Comparison of ENCODE assay signal across 8 cellular contexts in genomic region chr17:63600569-63601438, GRCh38. TPM values are rescaled to one million over a fixed set of nuclear protein-coding genes. Genes with fewer than 3 reads are reported as not detected.
DNase-seq lines count a peak whose midpoint lies in the region; ATAC-seq, FAIRE-seq and TF ChIP-seq lines count a peak whose summit lies in the region.

TACO1 (plus strand) TSS chr17:63600895; CDS start chr17:63601084, 189 bp downstream.

- H3K9me3 Mint-ChIP-seq in WTC11 (no peaks in the 10 kb centered on the region), immature natural killer cell (no peaks in the 10 kb centered on the region)

- peak within 1 kb of the TSS; percentile 95 for H3K9ac ChIP-seq in smooth muscle cell (ENCODE audit: low read depth)

- no peaks in the 10 kb centered on the region for H3F3A ChIP-seq in smooth muscle cell (ENCODE audit: low read depth)

- CTCF ChIA-PET in AG04449 (lab: Yijun Ruan, JAX) (interaction anchor here (1.1 to 4.7 kb wide), 7 partner anchors 10 to 194 kb away, joined by 3 to 74 read pairs (median 6); no protein-coding TSS in a partner anchor), WTC11 (lab: Charles Lee) (interaction anchor here (1.1 to 4.8 kb wide), 7 partner anchors 11 to 194 kb away, joined by 3 to 30 read pairs (median 4); partner anchors contain the start of gene MAP3K3)

- H3K36me3 ChIP-seq in bronchial epithelial cell (ENCODE audit: control insufficient read depth, insufficient read depth, low read length), result peaks cover 5% of the 10 kb centered on the region
- no peaks in the 10 kb centered on the region for H3K36me3 ChIP-seq in smooth muscle cell (ENCODE audit: low read depth)

- no peaks in the 10 kb centered on the region for H3K9me3 ChIP-seq in smooth muscle cell (replicated peaks; ENCODE audit: low read depth)

- ATAC-seq in GM18907 (IDR thresholded peaks at IDR 0.05; ENCODE audit: unreplicated experiment), result peak; percentile 93
- ATAC-seq in HG03159 (IDR thresholded peaks at IDR 0.05; ENCODE audit: unreplicated experiment), result peak; percentile 82
- peak; percentile 96 for ATAC-seq in WTC11

- peak within 1 kb of the TSS; percentile 84 for H3K4me3 Mint-ChIP-seq in WTC11
- peak within 1 kb of the TSS; percentile 90 to 95 (median 93) for H3K4me3 Mint-ChIP-seq in immature natural killer cell

- no peaks in the 10 kb centered on the region for H3K27me3 ChIP-seq in bronchial epithelial cell (ENCODE audit: control insufficient read depth, insufficient read depth, low read length)
- no peaks in the 10 kb centered on the region for H3K27me3 ChIP-seq in smooth muscle cell (ENCODE audit: low read depth)

- no peaks in the 10 kb centered on the region for H3K27me3 Mint-ChIP-seq in WTC11 (ENCODE audit: low read depth)
- peaks cover 3 to 7% (median 5%) of the 10 kb centered on the region in 3 donors for H3K27me3 Mint-ChIP-seq in immature natural killer cell (ENCODE audit: low read depth in 3 of 3)

- peak within 1 kb of the TSS; percentile 95 for H2AFZ ChIP-seq in smooth muscle cell (ENCODE audit: low read depth)

- peak within 1 kb of the TSS; percentile 36 for H3K27ac ChIP-seq in smooth muscle cell (ENCODE audit: low read depth)

- H4K20me1 ChIP-seq in smooth muscle cell (ENCODE audit: low read depth), result no peaks in the 10 kb centered on the region

- H3K4me1 Mint-ChIP-seq in WTC11, result peaks cover 9% of the 10 kb centered on the region
- peaks cover 43 to 49% of the 10 kb centered on the region in 2 donors for H3K4me1 Mint-ChIP-seq in immature natural killer cell

- WGBS in smooth muscle cell (ENCODE audit: low lambda C conversion rate), result 3% methylated on average over 38 of the region's 61 CpGs

- peaks cover 12% of the 10 kb centered on the region for H3K79me2 ChIP-seq in smooth muscle cell (ENCODE audit: low read depth)

- H3K4me3 ChIP-seq in AG04449 (ENCODE audit: low read depth, low read length) (peak within 1 kb of the TSS; percentile 89), bronchial epithelial cell (ENCODE audit: low read depth, low read length) (peak within 1 kb of the TSS; percentile 88), smooth muscle cell (peak within 1 kb of the TSS; percentile 85)

- DNase-seq in AG04449 (ENCODE audit: low read depth, low spot score) (peak; percentile 26), NCI-H2227 treated with DMSO at 0.1 percent for 48 hours (lab: John Stamatoyannopoulos, UW) (peak; percentile 87), WTC11 (ENCODE audit: low spot score) (peak; percentile 83), bronchial epithelial cell (ENCODE audit: low read depth) (peak; percentile 47), immature natural killer cell (peak; percentile 68 to 73 (median 72)), smooth muscle cell (lab: John Stamatoyannopoulos, UW; ENCODE audit: unreplicated experiment) (peak; percentile 19)

- H3K27ac Mint-ChIP-seq in WTC11, result peak within 1 kb of the TSS; percentile 89
- peak within 1 kb of the TSS; percentile 88 to 96 (median 92) for H3K27ac Mint-ChIP-seq in immature natural killer cell

- POLR2A ChIA-PET in AG04449 (lab: Yijun Ruan, JAX), result interaction anchor here (0.7 to 1.7 kb wide), 3 partner anchors 113 to 175 kb away, joined by 3 to 4 read pairs (median 3); no protein-coding TSS in a partner anchor
- POLR2A ChIA-PET in WTC11 (lab: Charles Lee), result interaction anchor here (1.1 kb wide), 1 partner anchor 15 kb away, joined by 3 read pairs; no protein-coding TSS in a partner anchor

- no peak for TF ChIP-seq CTCF in AG04449 (IDR thresholded peaks at IDR 0.05; ENCODE audit: insufficient read depth, low read length, missing control alignments)
- no peak for TF ChIP-seq CTCF in WTC11 (IDR thresholded peaks at IDR 0.05)
- TF ChIP-seq CTCF in bronchial epithelial cell (IDR thresholded peaks at IDR 0.05; ENCODE audit: insufficient read depth, low read length, severe bottlenecking), result no peak
- TF ChIP-seq CTCF in smooth muscle cell (IDR thresholded peaks at IDR 0.05; ENCODE audit: borderline replicate concordance, insufficient read depth, poor library complexity, severe bottlenecking), result no peak

- peak within 1 kb of the TSS; percentile 97 for H3K4me2 ChIP-seq in smooth muscle cell

- H3K36me3 Mint-ChIP-seq in WTC11 (peaks cover 13% of the 10 kb centered on the region), immature natural killer cell (peaks cover 5 to 9% (median 9%) of the 10 kb centered on the region in 3 donors)

- FAIRE-seq in bronchial epithelial cell (lab: Jason Lieb, UNC), result no peak

- H3K4me1 ChIP-seq in smooth muscle cell (ENCODE audit: low read depth), result peaks cover 13% of the 10 kb centered on the region

TF ChIP-seq in WTC11, 78 proteins besides CTCF, POLR2A, EP300 and RAD21 (continues in another document):
- TF ChIP-seq ESRRA (CRISPR knock-in tag; IDR thresholded peaks at IDR 0.05; ENCODE audit: borderline replicate concordance) (peak; percentile 89), AR (CRISPR knock-in tag; IDR thresholded peaks at IDR 0.05) (peak; percentile 53; the same call in 1 of the 2 replicates), SP1 (CRISPR knock-in tag; conservative IDR thresholded peaks at IDR 0.05) (peak; percentile 75), NR3C1 (CRISPR knock-in tag; conservative IDR thresholded peaks at IDR 0.05; ENCODE audit: low read depth) (no peak), MYBL2 (CRISPR knock-in tag; IDR thresholded peaks at IDR 0.05) (peak; percentile 49; the same call in 1 of the 2 replicates), FOXP4 (CRISPR knock-in tag; IDR thresholded peaks at IDR 0.05) (peak; percentile 57; the same call in 1 of the 2 replicates), ZNF416 (CRISPR knock-in tag; IDR thresholded peaks at IDR 0.05) (no peak), FOXK1 (CRISPR knock-in tag; IDR thresholded peaks at IDR 0.05) (peak; percentile 95), JAZF1 (CRISPR knock-in tag; IDR thresholded peaks at IDR 0.05) (no peak), ZNF512 (CRISPR knock-in tag; IDR thresholded peaks at IDR 0.05; ENCODE audit: borderline replicate concordance) (no peak), E2F4 (CRISPR knock-in tag; IDR thresholded peaks at IDR 0.05; ENCODE audit: borderline replicate concordance, low read depth) (no peak), TCF7 (CRISPR knock-in tag; IDR thresholded peaks at IDR 0.05; ENCODE audit: low read depth) (no peak)

RNA-seq across cellular contexts. Expression of gene TACO1, which starts in this region (rescaled TPM):
- total RNA-seq in WTC11 (2021), result 22.8 to 26.9 TPM (median 24.1 TPM) in 3 replicates
- total RNA-seq in bronchial epithelial cell, result 11.5 and 11.6 TPM in 2 replicates
- 10 to 100 TPM; 10.9 to 19.9 (median 19.6) TPM for polyA plus RNA-seq in immature natural killer cell
- total RNA-seq in smooth muscle cell, result 9.6 and 12.7 TPM in 2 replicates
- polyA plus RNA-seq in smooth muscle cell, result 25.1 and 32.3 TPM in 2 replicates

Comparison
In these comparisons a context has a peak if more than half of its experiments do, and no peak if none do; other contexts are left out.
1. Peak in every context shown above with its lines: DNase-seq, ATAC-seq, H3K4me3 ChIP-seq and H3K27ac ChIP-seq.
2. DNase-seq: peak in every context shown above with its lines; median percentile 87 in NCI-H2227 treated with DMSO at 0.1 percent for 48 hours; 83 in WTC11; 72 in immature natural killer cell; 47 in bronchial epithelial cell; 26 in AG04449; 19 in smooth muscle cell.